In the genomic region with DNA sequence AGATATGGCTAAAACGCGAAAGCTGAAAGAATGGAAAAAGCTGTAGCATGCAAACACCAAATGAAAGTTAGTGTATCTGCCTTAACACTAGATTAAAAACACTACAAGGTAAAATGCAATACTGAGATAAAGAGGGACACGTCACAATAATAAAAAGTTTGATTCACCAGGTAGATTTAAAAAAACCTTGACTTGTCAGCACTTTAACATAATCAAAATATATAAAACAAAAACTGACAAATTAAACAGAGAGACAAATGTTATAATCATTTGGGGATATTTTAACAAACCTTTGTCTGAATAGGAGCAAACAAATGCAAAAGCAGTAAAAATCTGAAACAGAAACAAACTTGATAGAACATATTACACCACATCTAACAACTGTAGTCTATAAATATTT, we compare ENCODE assay signal across 19 cellular contexts.
"Had no signal": no experiment of that assay in that cellular context is flagged by ENCODE, and none has a peak within 500 bp of the region (broad histone marks: within the 10 kb centered on the region; RNA-seq: fewer than 3 reads in every experiment).

No MANE protein-coding gene starts in this region.

- H3K27me3 ChIP-seq: foreskin keratinocyte, thyroid gland had no signal

- H3K27me3 Mint-ChIP-seq: activated CD4-positive, alpha-beta memory T cell treated with anti-CD3 and anti-CD28 coated beads, Interleukin-2, amount 10 ng/mL, durations not matched to agents 7 days and 5 days; activated naive CD8-positive, alpha-beta T cell treated with anti-CD3 and anti-CD28 coated beads for 36 hours; activated T-cell treated with anti-CD3 and anti-CD28 coated beads, Interleukin-2, amount 50 U/mL, for 24 hours; brain; central memory CD8-positive, alpha-beta T cell; stimulated activated naive B cell treated with anti-CD40 and anti-IgM and Interleukin-4, amounts not matched to agents 10 μg/mL and 1 μg/mL and 100 μg/mL, for 72 hours had no signal

- H3K9me3 Mint-ChIP-seq: activated CD4-positive, alpha-beta memory T cell treated with anti-CD3 and anti-CD28 coated beads, Interleukin-2, amount 10 ng/mL, durations not matched to agents 7 days and 5 days; activated naive CD8-positive, alpha-beta T cell treated with anti-CD3 and anti-CD28 coated beads for 36 hours; activated T-cell treated with anti-CD3 and anti-CD28 coated beads, Interleukin-2, amount 50 U/mL, for 24 hours; central memory CD8-positive, alpha-beta T cell; stimulated activated naive B cell treated with anti-CD40 and anti-IgM and Interleukin-4, amounts not matched to agents 10 μg/mL and 1 μg/mL and 100 μg/mL, for 72 hours had no signal

- H3K9me3 ChIP-seq: lower lobe of right lung, thyroid gland had no signal

- H3K4me3 Mint-ChIP-seq: activated CD4-positive, alpha-beta memory T cell treated with anti-CD3 and anti-CD28 coated beads, Interleukin-2, amount 10 ng/mL, durations not matched to agents 7 days and 5 days; activated naive CD8-positive, alpha-beta T cell treated with anti-CD3 and anti-CD28 coated beads for 36 hours; activated T-cell treated with anti-CD3 and anti-CD28 coated beads, Interleukin-2, amount 50 U/mL, for 24 hours; brain; mesothelial cell of epicardium; stimulated activated naive B cell treated with anti-CD40 and anti-IgM and Interleukin-4, amounts not matched to agents 10 μg/mL and 1 μg/mL and 100 μg/mL, for 72 hours had no signal

- H3K27ac Mint-ChIP-seq: activated CD4-positive, alpha-beta memory T cell treated with anti-CD3 and anti-CD28 coated beads, Interleukin-2, amount 10 ng/mL, durations not matched to agents 7 days and 5 days; activated naive CD8-positive, alpha-beta T cell treated with anti-CD3 and anti-CD28 coated beads for 36 hours; activated T-cell treated with anti-CD3 and anti-CD28 coated beads, Interleukin-2, amount 50 U/mL, for 24 hours; mesothelial cell of epicardium; stimulated activated naive B cell treated with anti-CD40 and anti-IgM and Interleukin-4, amounts not matched to agents 10 μg/mL and 1 μg/mL and 100 μg/mL, for 72 hours had no signal

- H3K27ac ChIP-seq: foreskin keratinocyte, lower lobe of right lung, thyroid gland had no signal

- DNase-seq: activated CD4-positive, alpha-beta memory T cell treated with anti-CD3 and anti-CD28 coated beads, Interleukin-2, amount 10 ng/mL, durations not matched to agents 7 days and 5 days; activated gamma-delta T cell; activated naive CD8-positive, alpha-beta T cell treated with anti-CD3 and anti-CD28 coated beads for 36 hours; activated T-cell treated with anti-CD3 and anti-CD28 coated beads, Interleukin-2, amount 50 U/mL, for 24 hours; amygdala; effector memory CD4-positive, alpha-beta T cell; foreskin keratinocyte; left colon; lower lobe of right lung; nucleus accumbens; posterior cingulate gyrus; retina; stimulated activated CD4-positive, alpha-beta T cell treated with anti-CD3 and anti-CD28 coated beads, Interleukin-2, amount 100 ng/mL, for 48 hours; stimulated activated naive B cell treated with anti-CD40 and anti-IgM and Interleukin-4, amounts not matched to agents 10 μg/mL and 1 μg/mL and 100 μg/mL, for 72 hours; T1000; thyroid gland had no signal

- H3K36me3 ChIP-seq: lower lobe of right lung, thyroid gland had no signal

- ATAC-seq: foreskin keratinocyte; left colon; lower lobe of right lung; stimulated activated naive B cell treated with anti-CD40 and anti-IgM and Interleukin-4, amounts not matched to agents 10 μg/mL and 1 μg/mL and 100 μg/mL, for 72 hours had no signal

- H3K4me3 ChIP-seq: lower lobe of right lung, thyroid gland had no signal
